ENCODE assay signal across 8 cellular contexts in genomic region chr1:225999227-225999911, GRCh38. TPM values are rescaled to one million over a fixed set of nuclear protein-coding genes. Genes with fewer than 3 reads are reported as not detected.
A peak's percentile ranks its signal among the peaks of the same experiment; 100 is the strongest.
DNase-seq lines count a peak whose midpoint lies in the region; ATAC-seq, FAIRE-seq and TF ChIP-seq lines count a peak whose summit lies in the region.

Gene SDE2 (minus strand): TSS chr1:225999343. CDS start chr1:225999312, 31 bp downstream.

- dilution Hi-C loops in endothelial cell of umbilical vein (cut with MboI; ENCODE audit: extremely low pct_ligation_motif_present, low sequenced_read_pairs), result no loop called here

- H3K9me3 ChIP-seq in OCI-LY3 (ENCODE audit: insufficient read depth, low read length), result no peaks in the 10 kb centered on the region
- no peaks in the 10 kb centered on the region for H3K9me3 ChIP-seq in endothelial cell of umbilical vein (replicated peaks; ENCODE audit: control insufficient read depth, insufficient read depth, low read length)

- CTCF ChIA-PET in endothelial cell of umbilical vein (lab: Charles Lee), result interaction anchor here (1.2 to 4.3 kb wide), 4 partner anchors 9 to 65 kb away, joined by 4 to 27 read pairs (median 8); partner anchors contain the start of gene H3-3A

- peaks cover 13% of the 10 kb centered on the region for H3K36me3 ChIP-seq in OCI-LY3 (replicated peaks; ENCODE audit: low read depth, low read length)
- H3K36me3 ChIP-seq in endothelial cell of umbilical vein (ENCODE audit: control insufficient read depth in 2 of 2, extremely low read depth in 1 of 2, insufficient read depth in 2 of 2, low read length in 2 of 2), result no peaks in the 10 kb centered on the region

- H3K4me1 ChIP-seq in OCI-LY3 (ENCODE audit: low read length) (peaks cover 46% of the 10 kb centered on the region), endothelial cell of umbilical vein (ENCODE audit: control insufficient read depth, extremely low read depth, insufficient read depth, low read length) (peaks cover 52% of the 10 kb centered on the region)

- TF ChIP-seq POLR2A in endothelial cell of umbilical vein (IDR thresholded peaks at IDR 0.05; ENCODE audit: low read depth, low read length), result peak; percentile 98

- no peak for TF ChIP-seq CTCF in OCI-LY3 (IDR thresholded peaks at IDR 0.05; ENCODE audit: low read depth, low read length)
- no peak for TF ChIP-seq CTCF in endothelial cell of umbilical vein (IDR thresholded peaks at IDR 0.05; ENCODE audit: extremely low read depth in 1 of 2, insufficient read depth in 1 of 2, low read depth in 1 of 2, low read length in 2 of 2)

- H3K79me2 ChIP-seq in OCI-LY3 (ENCODE audit: low read length), result peaks cover 48% of the 10 kb centered on the region
- H3K79me2 ChIP-seq in endothelial cell of umbilical vein (ENCODE audit: control insufficient read depth, insufficient read depth, low read length), result peaks cover 45% of the 10 kb centered on the region

- peak; percentile 81 for ATAC-seq in GM21515 (IDR thresholded peaks at IDR 0.05; ENCODE audit: unreplicated experiment)

- H3K27ac ChIP-seq in OCI-LY3 (ENCODE audit: low read length), result peak within 1 kb of the TSS; percentile 93
- peak within 1 kb of the TSS; percentile 96 for H3K27ac ChIP-seq in endothelial cell of umbilical vein (ENCODE audit: insufficient read depth, low read depth, low read length)

- no TSS peak for BruUV-seq in endothelial cell of umbilical vein (replicated peaks; lab: Mats Ljungman, UMichigan)

- H3K4me2 ChIP-seq in OCI-LY3 (ENCODE audit: low read length) (peak within 1 kb of the TSS; percentile 86), endothelial cell of umbilical vein (ENCODE audit: insufficient read depth, low read length) (peak within 1 kb of the TSS; percentile 91)

- H3K9me1 ChIP-seq in endothelial cell of umbilical vein (replicated peaks; ENCODE audit: control insufficient read depth, extremely low read depth, insufficient read depth, low read length), result no peaks in the 10 kb centered on the region

- H2AFZ ChIP-seq in OCI-LY3 (ENCODE audit: low read depth, low read length) (peak within 1 kb of the TSS; percentile 20; the same call in 1 of the 2 replicates), endothelial cell of umbilical vein (ENCODE audit: low read depth, low read length) (peak within 1 kb of the TSS; percentile 67)

- H3K4me3 ChIP-seq in OCI-LY3 (ENCODE audit: low read length) (peak within 1 kb of the TSS; percentile 83), endothelial cell of umbilical vein (replicated peaks in 1 of 3; ENCODE audit: insufficient read depth in 1 of 3, low read depth in 1 of 3, low read length in 3 of 3) (peak within 1 kb of the TSS; percentile 75 to 97 (median 90))

- peak; percentile 86 for FAIRE-seq in endothelial cell of umbilical vein (lab: Jason Lieb, UNC)

- no peaks in the 10 kb centered on the region for H3K27me3 ChIP-seq in OCI-LY3 (ENCODE audit: low read depth, low read length)
- no peaks in the 10 kb centered on the region for H3K27me3 ChIP-seq in endothelial cell of umbilical vein (ENCODE audit: control insufficient read depth in 2 of 2, insufficient read depth in 2 of 2, low read length in 2 of 2)

- intact Hi-C loops in endothelial cell of umbilical vein (cut with micrococcal nuclease), result loop anchor here (1.0 to 5.0 kb wide), 4 partner anchors 63 to 344 kb away; partner anchors contain the start of genes ACBD3 and H3-3A

- DNase-seq in D341Med (ENCODE audit: low spot score), result peak; percentile 100
- peak; percentile 92 for DNase-seq in HuH-7 (ENCODE audit: low spot score)
- peak; percentile 99 for DNase-seq in activated CD8-positive, alpha-beta memory T cell treated with anti-CD3 and anti-CD28 coated beads, Interleukin-2, amount 50 U/mL, for 48 hours
- peak; percentile 100 for DNase-seq in endothelial cell of umbilical vein (ENCODE audit: low read depth, low spot score)
- DNase-seq in middle frontal gyrus (ENCODE audit: extremely low spot score, low spot score), result peak; percentile 97
- peak; percentile 99 to 100 for DNase-seq in stimulated activated CD8-positive, alpha-beta memory T cell treated with anti-CD3 and anti-CD28 coated beads, Interleukin-2, amount 100 ng/mL, for 48 hours (ENCODE audit: low read depth in 2 of 2)

- H3K9ac ChIP-seq in OCI-LY3 (ENCODE audit: low read length) (peak within 1 kb of the TSS; percentile 91), endothelial cell of umbilical vein (replicated peaks; ENCODE audit: extremely low read depth, insufficient read depth, low read length) (peak within 1 kb of the TSS; percentile 98)

- POLR2A ChIA-PET in endothelial cell of umbilical vein (lab: Charles Lee), result interaction anchor here (0.7 to 1.4 kb wide), 11 partner anchors 11 to 574 kb away, joined by 3 to 29 read pairs (median 4); partner anchors contain the start of genes H3-3A, PYCR2 and SRP9

- H4K20me1 ChIP-seq in OCI-LY3 (ENCODE audit: insufficient read depth, low read length), result 0 out of 2 replicates have a peak, but pooled peaks cover 8% of the 10 kb centered on the region
- H4K20me1 ChIP-seq in endothelial cell of umbilical vein (replicated peaks; ENCODE audit: control insufficient read depth, extremely low read depth, insufficient read depth, low read length), result no peaks in the 10 kb centered on the region

TF ChIP-seq in endothelial cell of umbilical vein, 7 proteins besides CTCF, POLR2A, EP300 and RAD21:
- TF ChIP-seq MAX (IDR thresholded peaks at IDR 0.05; ENCODE audit: insufficient read depth, insufficient read length) (no peak), JUN (IDR thresholded peaks at IDR 0.05; ENCODE audit: borderline replicate concordance, insufficient read depth, insufficient read length, low read depth) (no peak), GATA2 (IDR thresholded peaks at IDR 0.05; ENCODE audit: insufficient read depth, insufficient read length, low read depth, low read length) (peak; percentile 92), FOS (IDR thresholded peaks at IDR 0.05; ENCODE audit: borderline replicate concordance, insufficient read depth, low read length) (no peak), POLR2AphosphoS5 (IDR thresholded peaks at IDR 0.05; ENCODE audit: insufficient read depth, low read depth, low read length) (peak; percentile 99), MYC (IDR thresholded peaks at IDR 0.05; ENCODE audit: low read depth, low read length) (peak; percentile 52), EZH2 (IDR thresholded peaks at IDR 0.05; ENCODE audit: borderline replicate concordance, low read depth, low read length, severe bottlenecking) (no peak)

RNA-seq across cellular contexts. Expression of gene SDE2, which starts in this region (rescaled TPM):
- 15.9 and 16.1 TPM in 2 replicates for total RNA-seq in endothelial cell of umbilical vein
- polyA plus RNA-seq in endothelial cell of umbilical vein, result 8.3 and 11.9 TPM in 2 replicates
- 8.7 and 9.1 TPM in 2 replicates for polyA plus RNA-seq in endothelial cell of umbilical vein (2011; cell fraction: cytosol; rRNA removed)
- 11.0 and 14.9 TPM in 2 replicates for polyA plus RNA-seq in endothelial cell of umbilical vein (2011; cell fraction: nucleus; rRNA removed)
- polyA plus RNA-seq in endothelial cell of umbilical vein (2012), result 7.2 and 8.1 TPM in 2 replicates
- polyA minus RNA-seq in endothelial cell of umbilical vein, result 10.1 and 10.2 TPM in 2 replicates
- 11.5 TPM for polyA minus RNA-seq in endothelial cell of umbilical vein (2011; cell fraction: cytosol; rRNA and poly(A)+ RNA removed)
- polyA minus RNA-seq in endothelial cell of umbilical vein (2011; cell fraction: nucleus; rRNA and poly(A)+ RNA removed), result 10.6 and 11.9 TPM in 2 replicates

Comparison
In these comparisons a context has a peak if more than half of its experiments do, and no peak if none do; other contexts are left out.
1. Peak in every context shown above with its lines: DNase-seq, ATAC-seq, H3K4me3 ChIP-seq and H3K27ac ChIP-seq.